11 cellular contexts compared by ENCODE assay signal in the genomic region with DNA sequence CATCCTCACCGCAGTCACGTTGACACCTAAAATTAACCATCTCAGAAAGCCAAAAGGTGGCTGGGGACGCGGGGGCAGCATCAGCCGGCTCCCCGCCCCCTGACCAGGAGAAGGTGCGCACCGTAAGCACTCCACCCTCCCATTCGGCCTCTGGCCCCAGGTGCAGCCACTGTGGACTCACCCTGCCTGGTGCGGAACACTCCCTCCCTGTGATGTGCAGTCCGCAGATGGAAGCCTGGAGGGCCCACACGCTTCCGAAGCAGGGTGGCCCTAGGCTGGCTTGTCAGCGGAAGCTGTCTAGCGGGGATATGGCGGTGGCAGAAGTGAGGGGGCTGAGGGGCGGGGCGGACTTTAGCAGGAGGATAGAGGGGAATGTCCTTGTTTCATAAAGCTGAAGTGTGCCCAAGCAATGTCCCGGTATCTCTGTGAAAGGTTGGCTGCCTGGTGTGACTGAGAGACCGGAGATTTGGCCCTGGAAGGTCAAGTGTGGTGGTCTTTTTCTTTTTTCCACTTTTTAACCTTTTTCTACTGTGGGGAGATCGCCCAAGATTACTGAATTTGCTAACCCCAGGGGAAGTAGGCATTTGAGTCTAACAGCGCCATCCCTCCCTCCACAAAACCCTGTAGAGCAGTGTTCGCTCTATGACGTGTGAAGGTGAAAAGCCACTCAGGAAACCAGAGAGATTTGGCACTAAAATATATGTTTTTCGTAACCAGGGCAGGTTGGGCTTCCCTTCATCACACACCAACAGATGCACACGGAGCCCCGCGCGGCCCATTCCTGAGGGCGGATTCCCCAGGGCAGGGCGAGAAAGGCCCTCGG.
DNase-seq lines count a peak whose midpoint lies in the region; ATAC-seq, FAIRE-seq and TF ChIP-seq lines count a peak whose summit lies in the region.
"Had no signal": no experiment of that assay in that cellular context is flagged by ENCODE, and none has a peak within 500 bp of the region (broad histone marks: within the 10 kb centered on the region; RNA-seq: fewer than 3 reads in every experiment).

No MANE protein-coding gene starts in this region.

- TF ChIP-seq CTCF in left ventricle myocardium inferior (IDR thresholded peaks at IDR 0.05; ENCODE audit: borderline replicate concordance) = no peak

- peaks cover 13% of the 10 kb centered on the region for H3K4me1 ChIP-seq in left ventricle myocardium inferior
- H3K4me1 ChIP-seq in right cardiac atrium (ENCODE audit: control insufficient read depth, insufficient read depth, low read length) = no peaks in the 10 kb centered on the region

- DNase-seq in left ventricle myocardium inferior (no peak), right cardiac atrium (no peak), GM12891 (ENCODE audit: insufficient read length, low spot score) (no peak), DMS79 (lab: John Stamatoyannopoulos, UW) (no peak), NCI-H146 (lab: John Stamatoyannopoulos, UW) (no peak)
- DNase-seq in central memory CD8-positive, alpha-beta T cell (ENCODE audit: low spot score in 2 of 2) = no peak
- DNase-seq in natural killer cell treated with Interleukin-12 subunit alpha and Interleukin-12 subunit beta and Interleukin-15 and Interleukin-18, amount 100 ng/mL, for 72 hours (ENCODE audit: low spot score) = no peak
- DNase-seq: NCI-H1694 treated with DMSO at 0.1 percent for 48 hours had no signal

- H3K36me3 Mint-ChIP-seq in central memory CD8-positive, alpha-beta T cell (ENCODE audit: insufficient read depth) = peaks cover 10% of the 10 kb centered on the region
- no peaks in the 10 kb centered on the region for H3K36me3 Mint-ChIP-seq in natural killer cell treated with Interleukin-12 subunit alpha and Interleukin-12 subunit beta and Interleukin-15 and Interleukin-18, amount 100 ng/mL, for 72 hours

- H3K27ac ChIP-seq in left ventricle myocardium inferior (replicated peaks) (peak overlapping the region; percentile 68), right cardiac atrium (ENCODE audit: low read length) (no peak overlapping the region)
- H3K27ac ChIP-seq: neutrophil had no signal

- no peaks in the 10 kb centered on the region for H3K27me3 ChIP-seq in left ventricle myocardium inferior (ENCODE audit: low read depth)
- H3K27me3 ChIP-seq in right cardiac atrium (ENCODE audit: control insufficient read depth, insufficient read depth) = no peaks in the 10 kb centered on the region

- peak overlapping the region; percentile 95 for H3K27ac Mint-ChIP-seq in central memory CD8-positive, alpha-beta T cell (ENCODE audit: low read depth)
- H3K27ac Mint-ChIP-seq in natural killer cell treated with Interleukin-12 subunit alpha and Interleukin-12 subunit beta and Interleukin-15 and Interleukin-18, amount 100 ng/mL, for 72 hours = peak overlapping the region in 1 of 2 donors; percentile 45
- H3K27ac Mint-ChIP-seq: dendritic cell treated with granulocyte-macrophage colony-stimulating factor and Interleukin-4, amounts not matched to agents 40 ng/mL and 50 ng/mL, for 4 days had no signal

- H3K4me1 Mint-ChIP-seq in central memory CD8-positive, alpha-beta T cell = peaks cover 31% of the 10 kb centered on the region
- peaks cover 21 to 38% of the 10 kb centered on the region in 2 donors for H3K4me1 Mint-ChIP-seq in natural killer cell treated with Interleukin-12 subunit alpha and Interleukin-12 subunit beta and Interleukin-15 and Interleukin-18, amount 100 ng/mL, for 72 hours (ENCODE audit: low read depth in 2 of 2)

- peaks cover 8% of the 10 kb centered on the region for H3K27me3 Mint-ChIP-seq in central memory CD8-positive, alpha-beta T cell
- peaks cover 0 to 9% of the 10 kb centered on the region in 2 donors for H3K27me3 Mint-ChIP-seq in natural killer cell treated with Interleukin-12 subunit alpha and Interleukin-12 subunit beta and Interleukin-15 and Interleukin-18, amount 100 ng/mL, for 72 hours

- H3K4me3 Mint-ChIP-seq in central memory CD8-positive, alpha-beta T cell = peak overlapping the region; percentile 72
- H3K4me3 Mint-ChIP-seq in natural killer cell treated with Interleukin-12 subunit alpha and Interleukin-12 subunit beta and Interleukin-15 and Interleukin-18, amount 100 ng/mL, for 72 hours = peak overlapping the region; percentile 64
- H3K4me3 Mint-ChIP-seq: dendritic cell treated with granulocyte-macrophage colony-stimulating factor and Interleukin-4, amounts not matched to agents 40 ng/mL and 50 ng/mL, for 4 days had no signal

- intact Hi-C loops in left ventricle myocardium inferior (cut with micrococcal nuclease) = loop anchor here (10.0 kb wide), 1 partner anchor 625 kb away; no protein-coding TSS in a partner anchor
- intact Hi-C loops in right cardiac atrium (cut with DNase I) = loop anchor here (2.0 to 10.0 kb wide), 8 partner anchors 55 to 625 kb away; a partner anchor contains a TSS

- FAIRE-seq in GM12891 (lab: Jason Lieb, UNC) = no peak

- peak overlapping the region; percentile 67 for H3K4me3 ChIP-seq in left ventricle myocardium inferior
- no peak overlapping the region for H3K4me3 ChIP-seq in right cardiac atrium (ENCODE audit: low read length)

- ATAC-seq in right cardiac atrium = no peak
- ATAC-seq in central memory CD8-positive, alpha-beta T cell (replicated peaks; ENCODE audit: extremely low read depth, poor library complexity, severe bottlenecking) = peak; percentile 70
- ATAC-seq in natural killer cell treated with Interleukin-12 subunit alpha and Interleukin-12 subunit beta and Interleukin-15 and Interleukin-18, amount 100 ng/mL, for 72 hours = peak in 1 of 2 donors; percentile 43
- no peak for ATAC-seq in HG03108 (IDR thresholded peaks at IDR 0.05; ENCODE audit: unreplicated experiment)

- H3K9me3 Mint-ChIP-seq in central memory CD8-positive, alpha-beta T cell = peaks cover 8% of the 10 kb centered on the region
- no peaks in the 10 kb centered on the region for H3K9me3 Mint-ChIP-seq in natural killer cell treated with Interleukin-12 subunit alpha and Interleukin-12 subunit beta and Interleukin-15 and Interleukin-18, amount 100 ng/mL, for 72 hours
- H3K9me3 Mint-ChIP-seq: dendritic cell treated with granulocyte-macrophage colony-stimulating factor and Interleukin-4, amounts not matched to agents 40 ng/mL and 50 ng/mL, for 4 days had no signal

- no peaks in the 10 kb centered on the region for H3K36me3 ChIP-seq in left ventricle myocardium inferior
- H3K36me3 ChIP-seq: neutrophil had no signal

- no peak for TF ChIP-seq POLR2A in GM12891 (IDR thresholded peaks at IDR 0.05; ENCODE audit: low read depth, low read length)

- 89% methylated on average over 32 of the region's 32 CpGs for WGBS in right cardiac atrium

- no peaks in the 10 kb centered on the region for H3K9me3 ChIP-seq in left ventricle myocardium inferior (replicated peaks)
- no peaks in the 10 kb centered on the region for H3K9me3 ChIP-seq in right cardiac atrium (ENCODE audit: control insufficient read depth, low read length)
- H3K9me3 ChIP-seq: neutrophil had no signal

TF ChIP-seq in GM12891, 5 proteins besides CTCF, POLR2A, EP300 and RAD21:
- TF ChIP-seq SPI1 (IDR thresholded peaks at IDR 0.05; ENCODE audit: low read depth, low read length) (no peak), POU2F2 (IDR thresholded peaks at IDR 0.05; ENCODE audit: low read depth, low read length) (no peak)
